Comparison of ENCODE assay signal across 8 cellular contexts in genomic region chrX:149539283-149540132, GRCh38. TPM values are rescaled to one million over a fixed set of nuclear protein-coding genes. Genes with fewer than 3 reads are reported as not detected.
DNase-seq lines count a peak whose midpoint lies in the region; ATAC-seq, FAIRE-seq and TF ChIP-seq lines count a peak whose summit lies in the region.

No MANE protein-coding gene starts in this region.

- in situ Hi-C loops in ACHN (cut with HindIII; ENCODE audit: low pct_ligation_motif_present, low pct_unique_long_range_greater_than_20kb, low sequenced_read_pairs), result no loop called here

- DNase-seq in ACHN (peak; percentile 83), NCI-H2227 treated with DMSO at 0.1 percent for 48 hours (lab: John Stamatoyannopoulos, UW) (peak; percentile 93), WTC11 (ENCODE audit: low spot score) (peak; percentile 83), bronchial epithelial cell (ENCODE audit: low read depth) (peak; percentile 87)
- DNase-seq in stimulated activated CD4-positive, alpha-beta T cell treated with anti-CD3 and anti-CD28 coated beads, Interleukin-12 subunit alpha, Interleukin-12 subunit beta, amount 100 ng/mL, for 4 hours, result peak; percentile 71

- peaks cover 10% of the 10 kb centered on the region for H3K27me3 Mint-ChIP-seq in WTC11 (ENCODE audit: low read depth)

- no peaks in the 10 kb centered on the region for H3K36me3 Mint-ChIP-seq in WTC11

- no peaks in the 10 kb centered on the region for H3K36me3 ChIP-seq in bronchial epithelial cell (ENCODE audit: control insufficient read depth, insufficient read depth, low read length)

- ATAC-seq in GM18907 (IDR thresholded peaks at IDR 0.05; ENCODE audit: unreplicated experiment) (peak; percentile 54), HG03139 (IDR thresholded peaks at IDR 0.05; ENCODE audit: unreplicated experiment) (peak; percentile 45), WTC11 (peak; percentile 73)

- H3K27ac Mint-ChIP-seq in WTC11, result peak overlapping the region; percentile 82; the same call in 1 of the 2 replicates

- H3K27me3 ChIP-seq in bronchial epithelial cell (ENCODE audit: control insufficient read depth, insufficient read depth, low read length), result no peaks in the 10 kb centered on the region

- no peak for FAIRE-seq in bronchial epithelial cell (lab: Jason Lieb, UNC)
- peak; percentile 49 for FAIRE-seq in islet of Langerhans (lab: Jason Lieb, UNC)

- H3K4me3 Mint-ChIP-seq in WTC11, result peak overlapping the region; percentile 80

- TF ChIP-seq CTCF in WTC11 (IDR thresholded peaks at IDR 0.05), result no peak
- TF ChIP-seq CTCF in bronchial epithelial cell (IDR thresholded peaks at IDR 0.05; ENCODE audit: insufficient read depth, low read length, severe bottlenecking), result no peak

- peaks cover 8% of the 10 kb centered on the region; the same call in 1 of the 2 replicates for H3K4me1 Mint-ChIP-seq in WTC11

- no peaks in the 10 kb centered on the region for H3K9me3 Mint-ChIP-seq in WTC11

- CTCF ChIA-PET in WTC11 (lab: Charles Lee), result interaction anchor here (0.5 to 3.2 kb wide), 8 partner anchors 11 to 400 kb away, joined by 3 to 33 read pairs (median 6); partner anchors contain the start of genes EOLA2 and IDS

- POLR2A ChIA-PET in WTC11 (lab: Charles Lee), result interaction anchor here (0.6 to 1.4 kb wide), 5 partner anchors 17 to 400 kb away, joined by 3 to 6 read pairs (median 4); partner anchors contain the start of gene IDS

- peak overlapping the region; percentile 43 for H3K4me3 ChIP-seq in bronchial epithelial cell (ENCODE audit: low read depth, low read length)

TF ChIP-seq in WTC11, 78 proteins besides CTCF, POLR2A, EP300 and RAD21:
- TF ChIP-seq, protein P1, sequence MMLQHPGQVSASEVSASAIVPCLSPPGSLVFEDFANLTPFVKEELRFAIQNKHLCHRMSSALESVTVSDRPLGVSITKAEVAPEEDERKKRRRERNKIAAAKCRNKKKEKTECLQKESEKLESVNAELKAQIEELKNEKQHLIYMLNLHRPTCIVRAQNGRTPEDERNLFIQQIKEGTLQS (CRISPR knock-in tag; conservative IDR thresholded peaks at IDR 0.05), result no peak
- TF ChIP-seq OVOL2 (CRISPR knock-in tag; IDR thresholded peaks at IDR 0.05; ENCODE audit: borderline replicate concordance) (no peak), SP1 (CRISPR knock-in tag; conservative IDR thresholded peaks at IDR 0.05) (0 out of 2 replicates have a peak, but pooled peaks have one; percentile 14), RELA (CRISPR knock-in tag; IDR thresholded peaks at IDR 0.05; ENCODE audit: borderline replicate concordance) (no peak)

RNA-seq across cellular contexts. Expression of gene EOLA1, which starts 1.3 kb away (rescaled TPM):
- total RNA-seq in WTC11 (2021) (5.4 to 7.7 TPM (median 6.1 TPM) in 3 replicates), bronchial epithelial cell (19.5 and 20.1 TPM in 2 replicates)

RNA-seq across cellular contexts. Expression of gene HSFX3, which starts 10.2 kb away (rescaled TPM):
- not detected in 3 replicates for total RNA-seq in WTC11 (2021)
- not detected in 2 replicates for total RNA-seq in bronchial epithelial cell

RNA-seq across cellular contexts. Expression of gene IDS, which starts 34.4 kb away (rescaled TPM):
- total RNA-seq in WTC11 (2021) (13.3 to 21.7 TPM (median 18.0 TPM) in 3 replicates), bronchial epithelial cell (12.4 and 21.5 TPM in 2 replicates)

RNA-seq across cellular contexts. Expression of gene MAGEA9B, which starts 47.8 kb away (rescaled TPM):
- total RNA-seq in WTC11 (2021) (0.11 to 0.35 TPM (median 0.14 TPM) in 3 replicates), bronchial epithelial cell (not detected in 2 replicates)

RNA-seq across cellular contexts. Expression of gene HSFX2, which starts 55.6 kb away (rescaled TPM):
- 0.37 TPM in 1 of 3 replicates, not detected in the others for total RNA-seq in WTC11 (2021)
- not detected in 2 replicates for total RNA-seq in bronchial epithelial cell

Comparison
In these comparisons a context has a peak if more than half of its experiments do, and no peak if none do; other contexts are left out.
1. Peak in every context shown above with its lines: DNase-seq, ATAC-seq and H3K4me3 ChIP-seq.